11 cellular contexts compared by ENCODE assay signal in the genomic region with DNA sequence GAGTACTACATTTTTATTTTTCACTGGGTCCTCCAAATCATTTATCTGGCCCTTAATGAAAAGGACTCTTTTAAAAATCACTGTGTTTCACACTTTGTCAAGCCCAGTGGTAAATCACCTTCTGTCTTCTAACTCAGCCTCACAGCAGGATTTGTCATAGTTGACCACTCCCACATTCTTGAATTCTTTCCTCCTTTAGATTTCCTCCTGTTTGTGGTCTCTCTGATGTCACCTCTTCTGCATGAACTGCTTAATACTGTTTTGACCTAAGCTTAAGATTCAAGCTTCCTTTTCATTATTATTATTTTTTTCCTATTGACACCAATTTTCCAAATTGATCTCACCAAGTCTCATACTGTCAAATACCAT.
DNase-seq lines count a peak whose midpoint lies in the region; ATAC-seq, FAIRE-seq and TF ChIP-seq lines count a peak whose summit lies in the region.
"Had no signal": no experiment of that assay in that cellular context is flagged by ENCODE, and none has a peak within 500 bp of the region (broad histone marks: within the 10 kb centered on the region; RNA-seq: fewer than 3 reads in every experiment).

No MANE protein-coding gene starts in this region.

- POLR2A ChIA-PET in RWPE1 (lab: Yijun Ruan, JAX; ENCODE audit: low non-redundant PET) (no interaction called here), HepG2 (lab: Yijun Ruan, JAX) (no interaction called here)

- TF ChIP-seq RAD21 in HepG2 (CRISPR knock-in tag; IDR thresholded peaks at IDR 0.05) = no peak

- no peak for ATAC-seq in GM18861 (IDR thresholded peaks at IDR 0.05; ENCODE audit: unreplicated experiment)
- ATAC-seq in HepG2 = no peak
- ATAC-seq: GM12878 had no signal

- TF ChIP-seq CTCF in RWPE1 (conservative IDR thresholded peaks at IDR 0.05; ENCODE audit: low read depth) (no peak), smooth muscle cell (IDR thresholded peaks at IDR 0.05; ENCODE audit: borderline replicate concordance, insufficient read depth, poor library complexity, severe bottlenecking) (no peak), HepG2 (CRISPR knock-in tag; IDR thresholded peaks at IDR 0.05) (no peak)

- DNase-seq in GM23248 (peak; percentile 76), RWPE1 (ENCODE audit: low spot score) (peak; percentile 18), fibroblast of peridontal ligament (ENCODE audit: extremely low read depth) (peak; percentile 9), smooth muscle cell (lab: John Stamatoyannopoulos, UW; ENCODE audit: unreplicated experiment) (no peak), mesenteric fat pad (ENCODE audit: low spot score) (no peak), HepG2 (ENCODE audit: low spot score) (no peak)
- DNase-seq: NCI-H2227 treated with DMSO at 0.1 percent for 48 hours, T-helper 9 cell had no signal

- H3K4me1 ChIP-seq in GM23248 (ENCODE audit: insufficient read depth) (peaks cover 49% of the 10 kb centered on the region), smooth muscle cell (ENCODE audit: low read depth) (peaks cover 6% of the 10 kb centered on the region), HepG2 (ENCODE audit: insufficient read depth, low read length) (no peaks in the 10 kb centered on the region)

- no peak for FAIRE-seq in HepG2 (lab: Jason Lieb, UNC)
- FAIRE-seq: GM12878 had no signal

- no peaks in the 10 kb centered on the region for H3K27me3 ChIP-seq in GM23248 (replicated peaks; ENCODE audit: insufficient read depth)
- no peaks in the 10 kb centered on the region for H3K27me3 ChIP-seq in smooth muscle cell (ENCODE audit: low read depth)
- no peaks in the 10 kb centered on the region for H3K27me3 ChIP-seq in HepG2 (ENCODE audit: control insufficient read depth in 1 of 2, insufficient read depth in 2 of 2, low read length in 2 of 2)
- H3K27me3 ChIP-seq: suprapubic skin had no signal

- H3K4me2 ChIP-seq in GM23248 (ENCODE audit: unreplicated experiment) = no peak overlapping the region
- H3K4me2 ChIP-seq in smooth muscle cell = no peak overlapping the region
- H3K4me2 ChIP-seq in HepG2 (ENCODE audit: low read depth, low read length) = no peak overlapping the region

- H3K79me2 ChIP-seq in GM23248 (ENCODE audit: insufficient read depth) (no peaks in the 10 kb centered on the region), smooth muscle cell (ENCODE audit: low read depth) (no peaks in the 10 kb centered on the region), HepG2 (ENCODE audit: insufficient read depth, low read length) (no peaks in the 10 kb centered on the region)

- H3K27ac ChIP-seq in GM23248 (0 out of 2 replicates have a peak overlapping the region, but pooled peaks have one; percentile 29), RWPE1 (no peak overlapping the region), smooth muscle cell (ENCODE audit: low read depth) (peak overlapping the region; percentile 16), HepG2 (ENCODE audit: extremely low read length, insufficient read depth, low read length) (no peak overlapping the region)
- H3K27ac ChIP-seq: suprapubic skin had no signal

- H3F3A ChIP-seq in GM23248 (ENCODE audit: insufficient read depth) (peaks cover 43% of the 10 kb centered on the region), smooth muscle cell (ENCODE audit: low read depth) (no peaks in the 10 kb centered on the region)

- TF ChIP-seq EP300 in HepG2 (IDR thresholded peaks at IDR 0.05; ENCODE audit: low read depth in 2 of 2, low read length in 2 of 2) = no peak
- no peak for TF ChIP-seq EP300 in HepG2 (CRISPR knock-in tag; IDR thresholded peaks at IDR 0.05; ENCODE audit: borderline replicate concordance)

- CTCF ChIA-PET in RWPE1 (lab: Yijun Ruan, JAX) = no interaction called here
- CTCF ChIA-PET in HepG2 (lab: Yijun Ruan, JAX; ENCODE audit: low intra/inter-chr PET ratio, low total read pairs) = no interaction called here

- H2AFZ ChIP-seq in GM23248 = no peak overlapping the region; the same call in 1 of the 2 replicates
- H2AFZ ChIP-seq in smooth muscle cell (ENCODE audit: low read depth) = no peak overlapping the region
- H2AFZ ChIP-seq in HepG2 (ENCODE audit: low read length) = no peak overlapping the region

- H3K9ac ChIP-seq in GM23248 (no peak overlapping the region), smooth muscle cell (ENCODE audit: low read depth) (no peak overlapping the region), HepG2 (ENCODE audit: insufficient read depth, low read depth, low read length) (no peak overlapping the region)

- no TSS peak for BruUV-seq in HepG2 (replicated peaks; lab: Mats Ljungman, UMichigan)

- no peak for TF ChIP-seq POLR2A in HepG2 (IDR thresholded peaks at IDR 0.05; ENCODE audit: insufficient read depth in 1 of 2, low read depth in 2 of 2, low read length in 2 of 2)

- H3K4me3 ChIP-seq in GM23248 = no peak overlapping the region
- H3K4me3 ChIP-seq in smooth muscle cell = no peak overlapping the region
- no peak overlapping the region for H3K4me3 ChIP-seq in HepG2 (replicated peaks in 1 of 3; ENCODE audit: insufficient read depth in 1 of 3, low read depth in 2 of 3, low read length in 3 of 3)
- H3K4me3 ChIP-seq: GM12878, suprapubic skin had no signal

- no peaks in the 10 kb centered on the region for H3K9me2 ChIP-seq in GM23248 (ENCODE audit: insufficient read depth)

- intact Hi-C loops in HepG2 (cut with micrococcal nuclease; ENCODE audit: unreplicated experiment) = no loop called here

- in situ Hi-C loops in GM23248 (cut with MboI) = no loop called here
- in situ Hi-C loops in HepG2 (cut with HindIII; ENCODE audit: extremely low pct_ligation_motif_present, low pct_unique_long_range_greater_than_20kb) = no loop called here

- H3K9me3 ChIP-seq in GM23248 (ENCODE audit: low read depth) (no peaks in the 10 kb centered on the region), smooth muscle cell (replicated peaks; ENCODE audit: low read depth) (no peaks in the 10 kb centered on the region), HepG2 (ENCODE audit: low read length) (peaks cover 57% of the 10 kb centered on the region)
- H3K9me3 ChIP-seq: suprapubic skin had no signal

- no peaks in the 10 kb centered on the region for H4K20me1 ChIP-seq in GM23248 (ENCODE audit: insufficient read depth)
- no peaks in the 10 kb centered on the region for H4K20me1 ChIP-seq in smooth muscle cell (ENCODE audit: low read depth)
- no peaks in the 10 kb centered on the region for H4K20me1 ChIP-seq in HepG2 (ENCODE audit: insufficient read depth, low read length)

- no peaks in the 10 kb centered on the region for H3K36me3 ChIP-seq in GM23248 (ENCODE audit: low read depth)
- no peaks in the 10 kb centered on the region for H3K36me3 ChIP-seq in smooth muscle cell (ENCODE audit: low read depth)
- H3K36me3 ChIP-seq in HepG2 (replicated peaks in 1 of 2; ENCODE audit: control insufficient read depth in 1 of 2, insufficient read depth in 2 of 2, low read length in 2 of 2) = no peaks in the 10 kb centered on the region
- H3K36me3 ChIP-seq: suprapubic skin had no signal

TF ChIP-seq in HepG2, 621 proteins besides CTCF, POLR2A, EP300 and RAD21 (continues in another document):
- TF ChIP-seq KLF15 (CRISPR knock-in tag; IDR thresholded peaks at IDR 0.05; ENCODE audit: borderline replicate concordance) = no peak
- TF ChIP-seq, protein P1, sequence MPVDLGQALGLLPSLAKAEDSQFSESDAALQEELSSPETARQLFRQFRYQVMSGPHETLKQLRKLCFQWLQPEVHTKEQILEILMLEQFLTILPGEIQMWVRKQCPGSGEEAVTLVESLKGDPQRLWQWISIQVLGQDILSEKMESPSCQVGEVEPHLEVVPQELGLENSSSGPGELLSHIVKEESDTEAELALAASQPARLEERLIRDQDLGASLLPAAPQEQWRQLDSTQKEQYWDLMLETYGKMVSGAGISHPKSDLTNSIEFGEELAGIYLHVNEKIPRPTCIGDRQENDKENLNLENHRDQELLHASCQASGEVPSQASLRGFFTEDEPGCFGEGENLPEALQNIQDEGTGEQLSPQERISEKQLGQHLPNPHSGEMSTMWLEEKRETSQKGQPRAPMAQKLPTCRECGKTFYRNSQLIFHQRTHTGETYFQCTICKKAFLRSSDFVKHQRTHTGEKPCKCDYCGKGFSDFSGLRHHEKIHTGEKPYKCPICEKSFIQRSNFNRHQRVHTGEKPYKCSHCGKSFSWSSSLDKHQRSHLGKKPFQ (CRISPR knock-in tag; IDR thresholded peaks at IDR 0.05; ENCODE audit: insufficient replicate concordance) = no peak
- TF ChIP-seq, protein P2, sequence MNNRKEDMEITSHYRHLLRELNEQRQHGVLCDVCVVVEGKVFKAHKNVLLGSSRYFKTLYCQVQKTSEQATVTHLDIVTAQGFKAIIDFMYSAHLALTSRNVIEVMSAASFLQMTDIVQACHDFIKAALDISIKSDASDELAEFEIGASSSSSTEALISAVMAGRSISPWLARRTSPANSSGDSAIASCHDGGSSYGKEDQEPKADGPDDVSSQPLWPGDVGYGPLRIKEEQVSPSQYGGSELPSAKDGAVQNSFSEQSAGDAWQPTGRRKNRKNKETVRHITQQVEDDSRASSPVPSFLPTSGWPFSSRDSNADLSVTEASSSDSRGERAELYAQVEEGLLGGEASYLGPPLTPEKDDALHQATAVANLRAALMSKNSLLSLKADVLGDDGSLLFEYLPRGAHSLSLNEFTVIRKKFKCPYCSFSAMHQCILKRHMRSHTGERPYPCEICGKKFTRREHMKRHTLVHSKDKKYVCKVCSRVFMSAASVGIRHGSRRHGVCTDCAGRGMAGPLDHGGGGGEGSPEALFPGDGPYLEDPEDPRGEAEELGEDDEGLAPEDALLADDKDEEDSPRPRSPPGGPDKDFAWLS (CRISPR knock-in tag; IDR thresholded peaks at IDR 0.05; ENCODE audit: borderline replicate concordance) = no peak
- TF ChIP-seq ZNF256 (CRISPR knock-in tag; conservative IDR thresholded peaks at IDR 0.05) = no peak
- TF ChIP-seq, protein P3, sequence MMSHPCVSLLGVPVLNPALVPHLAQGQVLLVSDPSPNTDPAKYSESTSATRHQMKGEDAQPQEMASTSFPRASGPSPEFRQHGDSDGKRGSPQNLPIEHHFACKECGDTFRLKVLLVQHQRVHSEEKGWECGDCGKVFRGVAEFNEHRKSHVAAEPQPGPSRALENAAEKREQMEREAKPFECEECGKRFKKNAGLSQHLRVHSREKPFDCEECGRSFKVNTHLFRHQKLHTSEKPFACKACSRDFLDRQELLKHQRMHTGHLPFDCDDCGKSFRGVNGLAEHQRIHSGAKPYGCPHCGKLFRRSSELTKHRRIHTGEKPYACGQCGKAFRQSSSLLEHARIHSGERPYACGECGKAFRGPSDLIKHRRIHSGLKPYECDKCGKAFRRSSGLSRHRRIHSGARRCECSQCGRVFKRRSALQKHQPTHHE (CRISPR knock-in tag; IDR thresholded peaks at IDR 0.05; ENCODE audit: borderline replicate concordance) = no peak
- no peak for TF ChIP-seq ZNF660 (CRISPR knock-in tag; IDR thresholded peaks at IDR 0.05; ENCODE audit: borderline replicate concordance, low read depth)
- no peak for TF ChIP-seq ZNF230 (CRISPR knock-in tag; IDR thresholded peaks at IDR 0.05)

Comparison
In these comparisons a context has a peak if more than half of its experiments do, and no peak if none do; other contexts are left out.
1. DNase-seq: peak in GM23248 (single experiment), RWPE1 (single experiment) and fibroblast of peridontal ligament (single experiment); none in smooth muscle cell (single experiment), mesenteric fat pad (single experiment) and HepG2 (single experiment).
2. H3K27ac ChIP-seq: peak in GM23248 (single experiment) and smooth muscle cell (single experiment); none in RWPE1 (single experiment) and HepG2 (single experiment).